ENCODE assay signal across 8 cellular contexts in the genomic region with DNA sequence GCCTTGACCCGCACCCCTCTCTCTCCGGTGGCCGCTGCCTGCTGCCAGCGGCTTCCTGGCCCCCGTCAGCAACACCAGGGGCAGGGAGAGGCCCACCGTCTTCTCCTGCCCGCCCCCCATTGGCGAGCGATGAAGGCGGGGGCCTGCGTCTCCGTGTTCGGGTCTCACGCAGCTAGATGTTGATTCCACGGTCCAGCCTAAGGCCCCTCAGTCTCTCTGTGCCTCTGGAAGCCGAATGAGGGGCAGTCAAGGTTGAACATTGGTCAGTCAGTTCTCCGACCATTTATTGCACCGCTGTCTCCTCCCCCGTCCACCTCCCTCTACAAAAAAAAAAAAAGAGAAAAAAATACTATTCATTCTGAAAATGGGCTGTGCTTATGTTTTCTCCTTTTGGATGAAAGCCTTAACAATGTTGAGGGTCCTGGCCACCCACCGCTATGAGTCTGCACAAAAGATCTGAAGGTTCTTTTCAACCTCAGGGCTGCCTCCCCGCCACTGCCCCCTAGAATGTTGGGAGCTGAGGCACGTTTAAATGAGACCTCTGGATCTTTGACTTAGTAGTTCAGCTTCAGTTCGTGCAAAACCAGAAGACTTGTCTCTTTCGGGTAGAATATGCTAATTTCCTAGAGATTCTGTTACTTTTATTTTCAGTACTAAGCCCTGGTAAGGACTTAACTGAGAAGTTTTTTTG. TPM values are rescaled to one million over a fixed set of nuclear protein-coding genes. Genes with fewer than 3 reads are reported as not detected.
DNase-seq lines count a peak whose midpoint lies in the region; ATAC-seq, FAIRE-seq and TF ChIP-seq lines count a peak whose summit lies in the region.

No MANE protein-coding gene starts in this region.

- H3K27ac Mint-ChIP-seq in activated T-helper 2 cell treated with anti-CD3 and anti-CD28 coated beads, Interferon-gamma antibody, Interleukin-2, Interleukin-4, amounts not matched to agents 10 μg/mL and 5 μg/mL and 100 μg/mL, durations not matched to agents 14 hours and 24 hours and 36 hours = peak overlapping the region; percentile 92
- peak overlapping the region; percentile 99 for H3K27ac Mint-ChIP-seq in progenitor cell of endocrine pancreas

- FAIRE-seq in frontal cortex (lab: Jason Lieb, UNC) = no peak

- H3K4me3 Mint-ChIP-seq in activated T-helper 2 cell treated with anti-CD3 and anti-CD28 coated beads, Interferon-gamma antibody, Interleukin-2, Interleukin-4, amounts not matched to agents 10 μg/mL and 5 μg/mL and 100 μg/mL, durations not matched to agents 14 hours and 24 hours and 36 hours (ENCODE audit: low read depth) = peak overlapping the region; percentile 87
- peak overlapping the region; percentile 95 for H3K4me3 Mint-ChIP-seq in progenitor cell of endocrine pancreas (ENCODE audit: low read depth)

- H3K9me2 ChIP-seq in MM.1S (replicated peaks; ENCODE audit: insufficient read depth, low read length) = no peaks in the 10 kb centered on the region

- peak overlapping the region; percentile 62; the same call in 1 of the 2 replicates for H3K27ac ChIP-seq in MM.1S (ENCODE audit: low read length)

- DNase-seq in CD1c-positive myeloid dendritic cell (ENCODE audit: extremely low spot score) (peak; percentile 24), MM.1S (peak; percentile 49), globus pallidus (ENCODE audit: low spot score) (peak; percentile 16), progenitor cell of endocrine pancreas (ENCODE audit: low spot score, unreplicated experiment) (peak; percentile 12), frontal cortex (ENCODE audit: low spot score in 2 of 2) (no peak)
- DNase-seq in activated T-helper 2 cell treated with anti-CD3 and anti-CD28 coated beads, Interferon-gamma antibody, Interleukin-2, Interleukin-4, amounts not matched to agents 10 μg/mL and 5 μg/mL and 100 μg/mL, durations not matched to agents 14 hours and 24 hours and 36 hours (ENCODE audit: low spot score) = no peak

- H3K27me3 ChIP-seq in MM.1S (replicated peaks; ENCODE audit: insufficient read depth, low read length) = no peaks in the 10 kb centered on the region

- H3K4me1 Mint-ChIP-seq in activated T-helper 2 cell treated with anti-CD3 and anti-CD28 coated beads, Interferon-gamma antibody, Interleukin-2, Interleukin-4, amounts not matched to agents 10 μg/mL and 5 μg/mL and 100 μg/mL, durations not matched to agents 14 hours and 24 hours and 36 hours (ENCODE audit: low read depth) = peaks cover 42% of the 10 kb centered on the region
- peaks cover 16% of the 10 kb centered on the region for H3K4me1 Mint-ChIP-seq in progenitor cell of endocrine pancreas (ENCODE audit: low read depth)

- no peaks in the 10 kb centered on the region for H3K27me3 Mint-ChIP-seq in activated T-helper 2 cell treated with anti-CD3 and anti-CD28 coated beads, Interferon-gamma antibody, Interleukin-2, Interleukin-4, amounts not matched to agents 10 μg/mL and 5 μg/mL and 100 μg/mL, durations not matched to agents 14 hours and 24 hours and 36 hours (ENCODE audit: low read depth)
- H3K27me3 Mint-ChIP-seq in progenitor cell of endocrine pancreas = no peaks in the 10 kb centered on the region

- TF ChIP-seq CTCF in MM.1S (IDR thresholded peaks at IDR 0.05; ENCODE audit: low read length) (peak; percentile 25), progenitor cell of endocrine pancreas (IDR thresholded peaks at IDR 0.05; ENCODE audit: unreplicated experiment) (peak; percentile 45)

- H3K4me2 ChIP-seq in MM.1S (ENCODE audit: low read depth, low read length) = peak overlapping the region; percentile 63

- H4K20me1 ChIP-seq in MM.1S (ENCODE audit: insufficient read depth, low read length) = peaks cover 9% of the 10 kb centered on the region; the same call in 1 of the 2 replicates

- peak; percentile 6 for ATAC-seq in GM21423 (IDR thresholded peaks at IDR 0.05; ENCODE audit: unreplicated experiment)
- ATAC-seq in HG03520 (IDR thresholded peaks at IDR 0.05; ENCODE audit: unreplicated experiment) = no peak

- intact Hi-C loops in activated T-helper 2 cell treated with anti-CD3 and anti-CD28 coated beads, Interferon-gamma antibody, Interleukin-2, Interleukin-4, amounts not matched to agents 10 μg/mL and 5 μg/mL and 100 μg/mL, durations not matched to agents 14 hours and 24 hours and 36 hours (cut with micrococcal nuclease) = loop anchor here (2.0 to 10.0 kb wide), 6 partner anchors 69 to 434 kb away; a partner anchor contains a TSS

- H3K9me3 ChIP-seq in MM.1S (replicated peaks; ENCODE audit: insufficient read depth, low read length) = no peaks in the 10 kb centered on the region

- peaks cover 37% of the 10 kb centered on the region for H3K36me3 Mint-ChIP-seq in activated T-helper 2 cell treated with anti-CD3 and anti-CD28 coated beads, Interferon-gamma antibody, Interleukin-2, Interleukin-4, amounts not matched to agents 10 μg/mL and 5 μg/mL and 100 μg/mL, durations not matched to agents 14 hours and 24 hours and 36 hours (ENCODE audit: low read depth)
- H3K36me3 Mint-ChIP-seq in progenitor cell of endocrine pancreas (ENCODE audit: insufficient read depth) = peaks cover 8% of the 10 kb centered on the region

- H3K9me3 Mint-ChIP-seq in activated T-helper 2 cell treated with anti-CD3 and anti-CD28 coated beads, Interferon-gamma antibody, Interleukin-2, Interleukin-4, amounts not matched to agents 10 μg/mL and 5 μg/mL and 100 μg/mL, durations not matched to agents 14 hours and 24 hours and 36 hours = no peaks in the 10 kb centered on the region
- H3K9me3 Mint-ChIP-seq in progenitor cell of endocrine pancreas (ENCODE audit: low read depth) = no peaks in the 10 kb centered on the region

- H3K36me3 ChIP-seq in MM.1S (replicated peaks; ENCODE audit: insufficient read depth, low read length) = peaks cover 10% of the 10 kb centered on the region; the same call in 1 of the 2 replicates

- peak overlapping the region; percentile 95 for H3K4me3 ChIP-seq in MM.1S (ENCODE audit: low read length)

- H3K4me1 ChIP-seq in MM.1S (ENCODE audit: low read length) = 0 out of 2 replicates have a peak, but pooled peaks cover 6% of the 10 kb centered on the region

- H3K9ac ChIP-seq in MM.1S (ENCODE audit: low read length) = peak overlapping the region; percentile 99

- peak overlapping the region; percentile 79 for H2AFZ ChIP-seq in MM.1S (ENCODE audit: low read length)

- no peaks in the 10 kb centered on the region for H3F3A ChIP-seq in MM.1S (ENCODE audit: insufficient read depth, low read length)

- peaks cover 55% of the 10 kb centered on the region for H3K79me2 ChIP-seq in MM.1S (ENCODE audit: low read length)

RNA-seq across cellular contexts. Expression of a gene that starts 0.7 kb away (rescaled TPM):
- 97.8 and 101 TPM in 2 replicates for total RNA-seq in activated T-helper 2 cell treated with anti-CD3 and anti-CD28 coated beads, Interferon-gamma antibody, Interleukin-2, Interleukin-4, amounts not matched to agents 10 μg/mL and 5 μg/mL and 100 μg/mL, durations not matched to agents 14 hours and 24 hours and 36 hours
- total RNA-seq in progenitor cell of endocrine pancreas (87.4 and 95.3 TPM in 2 replicates), frontal cortex (67.7 TPM)

Comparison
In these comparisons a context has a peak if more than half of its experiments do, and no peak if none do; other contexts are left out.
1. DNase-seq: peak in CD1c-positive myeloid dendritic cell (single experiment), MM.1S (single experiment), globus pallidus (single experiment) and progenitor cell of endocrine pancreas (single experiment); none in activated T-helper 2 cell treated with anti-CD3 and anti-CD28 coated beads, Interferon-gamma antibody, Interleukin-2, Interleukin-4, amounts not matched to agents 10 μg/mL and 5 μg/mL and 100 μg/mL, durations not matched to agents 14 hours and 24 hours and 36 hours (single experiment) and frontal cortex (0 of 2).